8 cellular contexts compared by ENCODE assay signal in the genomic region with DNA sequence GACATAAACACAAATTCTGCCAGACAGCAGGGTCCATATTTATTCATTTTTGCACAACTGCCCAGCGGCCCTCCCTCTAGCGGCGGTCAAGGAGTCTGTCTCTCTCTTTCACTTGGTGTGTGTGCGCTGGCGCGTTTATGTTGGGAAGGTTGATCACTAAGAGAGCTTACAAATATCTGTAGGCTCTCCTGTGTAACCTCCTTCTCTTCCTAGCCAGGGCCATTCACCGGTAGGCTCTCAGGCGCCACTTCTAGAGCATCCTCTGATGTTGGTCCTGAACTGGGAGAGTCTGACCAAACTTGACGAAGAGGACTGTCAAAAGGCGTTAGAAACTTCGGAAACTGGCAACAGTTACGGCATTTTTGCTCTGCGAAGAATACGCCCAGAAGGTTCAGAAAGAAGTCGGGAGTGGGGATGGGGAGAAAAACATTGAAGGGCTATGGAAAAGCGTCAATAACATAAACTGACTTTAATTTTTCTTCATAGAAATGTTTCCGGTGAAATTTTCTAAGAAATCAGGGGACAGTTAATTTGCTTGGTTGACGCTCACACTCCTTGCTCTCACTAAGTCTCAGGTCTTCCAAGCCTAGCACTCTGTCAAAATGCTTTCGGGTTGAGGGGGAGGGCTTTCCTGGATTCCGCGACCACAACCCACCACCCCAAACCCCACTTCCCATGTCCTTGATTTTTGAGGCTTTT.
DNase-seq lines count a peak whose midpoint lies in the region; ATAC-seq and TF ChIP-seq lines count a peak whose summit lies in the region.

No MANE protein-coding gene starts in this region.

- intact Hi-C loops in Right ventricle myocardium inferior (cut with DNase I) (no loop called here), cardiac septum (cut with DNase I) (no loop called here), testis (cut with DNase I; ENCODE audit: low total_unique reads) (no loop called here)

- CTCF ChIA-PET in activated naive CD4-positive, alpha-beta T cell treated with anti-CD3 and anti-CD28 coated beads, Interleukin-2, amount 10 ng/mL, durations not matched to agents 7 days and 5 days (lab: Charles Lee): no interaction called here

- H3K36me3 Mint-ChIP-seq in activated naive CD8-positive, alpha-beta T cell treated with anti-CD3 and anti-CD28 coated beads, Interleukin-2, amount 10 ng/mL, durations not matched to agents 7 days and 5 days: no peaks in the 10 kb centered on the region
- no peaks in the 10 kb centered on the region for H3K36me3 Mint-ChIP-seq in activated naive CD4-positive, alpha-beta T cell treated with anti-CD3 and anti-CD28 coated beads, Interleukin-2, amount 10 ng/mL, durations not matched to agents 7 days and 5 days

- H3K36me3 ChIP-seq in testis (ENCODE audit: low read depth, missing control alignments): no peaks in the 10 kb centered on the region

- peak overlapping the region; percentile 10 for H3K4me3 Mint-ChIP-seq in activated naive CD8-positive, alpha-beta T cell treated with anti-CD3 and anti-CD28 coated beads, Interleukin-2, amount 10 ng/mL, durations not matched to agents 7 days and 5 days
- no peak overlapping the region for H3K4me3 Mint-ChIP-seq in activated naive CD4-positive, alpha-beta T cell treated with anti-CD3 and anti-CD28 coated beads, Interleukin-2, amount 10 ng/mL, durations not matched to agents 7 days and 5 days

- TF ChIP-seq CTCF in testis (IDR thresholded peaks at IDR 0.05): peak in 2 of 3 experiments; percentile 14 to 50

- DNase-seq in Right ventricle myocardium inferior (ENCODE audit: missing footprints) (peak; percentile 66), cardiac septum (ENCODE audit: low spot score) (no peak), iPS-NIHi11 (ENCODE audit: low spot score) (peak; percentile 14), testis (peak; percentile 64), NCI-H1092 (lab: John Stamatoyannopoulos, UW) (no peak)
- no peak for DNase-seq in activated naive CD8-positive, alpha-beta T cell treated with anti-CD3 and anti-CD28 coated beads, Interleukin-2, amount 10 ng/mL, durations not matched to agents 7 days and 5 days
- no peak for DNase-seq in stimulated activated naive CD4-positive, alpha-beta T cell treated with Interleukin-2 at 50 U/mL for 16 hours (lab: John Stamatoyannopoulos, UW)
- DNase-seq in activated naive CD4-positive, alpha-beta T cell treated with anti-CD3 and anti-CD28 coated beads, Interleukin-2, amount 10 ng/mL, durations not matched to agents 7 days and 5 days: no peak

- H3K9me3 Mint-ChIP-seq in activated naive CD8-positive, alpha-beta T cell treated with anti-CD3 and anti-CD28 coated beads, Interleukin-2, amount 10 ng/mL, durations not matched to agents 7 days and 5 days: no peaks in the 10 kb centered on the region
- H3K9me3 Mint-ChIP-seq in activated naive CD4-positive, alpha-beta T cell treated with anti-CD3 and anti-CD28 coated beads, Interleukin-2, amount 10 ng/mL, durations not matched to agents 7 days and 5 days: no peaks in the 10 kb centered on the region

- no peaks in the 10 kb centered on the region for H3K9me3 ChIP-seq in testis

- H3K4me1 ChIP-seq in testis: no peaks in the 10 kb centered on the region

- H3K27me3 Mint-ChIP-seq in activated naive CD8-positive, alpha-beta T cell treated with anti-CD3 and anti-CD28 coated beads, Interleukin-2, amount 10 ng/mL, durations not matched to agents 7 days and 5 days: peaks cover 25% of the 10 kb centered on the region
- peaks cover 21% of the 10 kb centered on the region for H3K27me3 Mint-ChIP-seq in activated naive CD4-positive, alpha-beta T cell treated with anti-CD3 and anti-CD28 coated beads, Interleukin-2, amount 10 ng/mL, durations not matched to agents 7 days and 5 days

- H3K4me1 Mint-ChIP-seq in activated naive CD8-positive, alpha-beta T cell treated with anti-CD3 and anti-CD28 coated beads, Interleukin-2, amount 10 ng/mL, durations not matched to agents 7 days and 5 days: peaks cover 3% of the 10 kb centered on the region
- H3K4me1 Mint-ChIP-seq in activated naive CD4-positive, alpha-beta T cell treated with anti-CD3 and anti-CD28 coated beads, Interleukin-2, amount 10 ng/mL, durations not matched to agents 7 days and 5 days: peaks cover 9% of the 10 kb centered on the region

- 2 to 4% methylated on average over 21 of the region's 21 CpGs for WGBS in testis, 2 donors

- no peak overlapping the region for H3K27ac ChIP-seq in testis

- peak; percentile 48 for ATAC-seq in Right ventricle myocardium inferior
- ATAC-seq in activated naive CD8-positive, alpha-beta T cell treated with anti-CD3 and anti-CD28 coated beads, Interleukin-2, amount 10 ng/mL, durations not matched to agents 7 days and 5 days (ENCODE audit: low read depth): no peak

- peak overlapping the region; percentile 38 for H3K27ac Mint-ChIP-seq in activated naive CD8-positive, alpha-beta T cell treated with anti-CD3 and anti-CD28 coated beads, Interleukin-2, amount 10 ng/mL, durations not matched to agents 7 days and 5 days
- H3K27ac Mint-ChIP-seq in activated naive CD4-positive, alpha-beta T cell treated with anti-CD3 and anti-CD28 coated beads, Interleukin-2, amount 10 ng/mL, durations not matched to agents 7 days and 5 days: no peak overlapping the region

- POLR2A ChIA-PET in activated naive CD8-positive, alpha-beta T cell treated with anti-CD3 and anti-CD28 coated beads, Interleukin-2, amount 10 ng/mL, durations not matched to agents 7 days and 5 days (lab: Charles Lee): no interaction called here

- peak overlapping the region in 1 of 2 donors; percentile 57 for H3K4me3 ChIP-seq in testis

- no peak for TF ChIP-seq POLR2A in testis (IDR thresholded peaks at IDR 0.05)

- H3K27me3 ChIP-seq in testis: no peaks in the 10 kb centered on the region

Comparison
In these comparisons a context has a peak if more than half of its experiments do, and no peak if none do; other contexts are left out.
1. DNase-seq: peak in Right ventricle myocardium inferior (single experiment), iPS-NIHi11 (single experiment) and testis (single experiment); none in cardiac septum (single experiment), activated naive CD8-positive, alpha-beta T cell treated with anti-CD3 and anti-CD28 coated beads, Interleukin-2, amount 10 ng/mL, durations not matched to agents 7 days and 5 days (single experiment), NCI-H1092 (single experiment), stimulated activated naive CD4-positive, alpha-beta T cell treated with Interleukin-2 at 50 U/mL for 16 hours (single experiment) and activated naive CD4-positive, alpha-beta T cell treated with anti-CD3 and anti-CD28 coated beads, Interleukin-2, amount 10 ng/mL, durations not matched to agents 7 days and 5 days (single experiment).